In genomic region chr18:49055196-49055595, GRCh38 we compare ENCODE assay signal across 13 cellular contexts.
A peak's percentile ranks its signal among the peaks of the same experiment; 100 is the strongest.
DNase-seq lines count a peak whose midpoint lies in the region; ATAC-seq and TF ChIP-seq lines count a peak whose summit lies in the region.
"Had no signal": no experiment of that assay in that cellular context is flagged by ENCODE, and none has a peak within 500 bp of the region (broad histone marks: within the 10 kb centered on the region; RNA-seq: fewer than 3 reads in every experiment).

No MANE protein-coding gene starts in this region.

- H3K9me3 ChIP-seq in DND-41 (ENCODE audit: insufficient read depth, low read length, severe bottlenecking) (no peaks in the 10 kb centered on the region), upper lobe of left lung (no peaks in the 10 kb centered on the region)
- H3K9me3 ChIP-seq: Peyer's patch had no signal

- no peak for TF ChIP-seq EP300 in upper lobe of left lung (IDR thresholded peaks at IDR 0.05)

- ATAC-seq in DND-41 (ENCODE audit: insufficient read depth, low read depth) (no peak), GM18861 (IDR thresholded peaks at IDR 0.05; ENCODE audit: unreplicated experiment) (no peak), upper lobe of left lung (ENCODE audit: low FRiP score in 2 of 2) (no peak), GM21723 (IDR thresholded peaks at IDR 0.05; ENCODE audit: unreplicated experiment) (no peak)
- ATAC-seq in activated naive CD8-positive, alpha-beta T cell treated with anti-CD3 and anti-CD28 coated beads, Interleukin-2, amount 50 U/mL, for 24 hours = no peak

- H3K27me3 Mint-ChIP-seq in activated naive CD8-positive, alpha-beta T cell treated with anti-CD3 and anti-CD28 coated beads, Interleukin-2, amount 50 U/mL, for 24 hours = no peaks in the 10 kb centered on the region
- H3K27me3 Mint-ChIP-seq in osteocyte (ENCODE audit: unreplicated experiment) = no peaks in the 10 kb centered on the region

- peaks cover 89% of the 10 kb centered on the region for H3K4me1 ChIP-seq in DND-41 (ENCODE audit: insufficient read depth, low read length)
- peaks cover 6 to 17% (median 9%) of the 10 kb centered on the region in 4 donors for H3K4me1 ChIP-seq in upper lobe of left lung

- 94 to 96% methylated on average over 7 to 8 of the region's 8 CpGs for WGBS in upper lobe of left lung, 2 donors

- TF ChIP-seq CTCF in AG10803 (conservative IDR thresholded peaks at IDR 0.05; ENCODE audit: low read length) (no peak), DND-41 (IDR thresholded peaks at IDR 0.05; ENCODE audit: borderline replicate concordance, extremely low read depth, low read length, poor library complexity, severe bottlenecking) (no peak), osteocyte (IDR thresholded peaks at IDR 0.05) (no peak), upper lobe of left lung (IDR thresholded peaks at IDR 0.05) (no peak)

- no peak overlapping the region for H3K4me2 ChIP-seq in DND-41 (ENCODE audit: insufficient read depth, low read length)

- H3K4me3 Mint-ChIP-seq in activated naive CD8-positive, alpha-beta T cell treated with anti-CD3 and anti-CD28 coated beads, Interleukin-2, amount 50 U/mL, for 24 hours = no peak overlapping the region
- H3K4me3 Mint-ChIP-seq in osteocyte (ENCODE audit: unreplicated experiment) = no peak overlapping the region
- H3K4me3 Mint-ChIP-seq: mesothelial cell of epicardium had no signal

- H3K36me3 ChIP-seq in DND-41 (ENCODE audit: insufficient read depth, low read length) (peaks cover 10% of the 10 kb centered on the region), upper lobe of left lung (no peaks in the 10 kb centered on the region)
- H3K36me3 ChIP-seq: Peyer's patch had no signal

- H4K20me1 ChIP-seq in DND-41 (ENCODE audit: insufficient read depth, low read length) = no peaks in the 10 kb centered on the region

- no peak for DNase-seq in AG10803 (ENCODE audit: low read depth)
- no peak for DNase-seq in DND-41
- no peak for DNase-seq in activated naive CD8-positive, alpha-beta T cell treated with anti-CD3 and anti-CD28 coated beads, Interleukin-2, amount 50 U/mL, for 24 hours
- DNase-seq in osteocyte (ENCODE audit: extremely low spot score, unreplicated experiment) = no peak
- no peak for DNase-seq in upper lobe of left lung
- DNase-seq: effector CD4-positive, alpha-beta T cell; NCI-H2081; SW 1271 had no signal

- H3K27ac Mint-ChIP-seq in activated naive CD8-positive, alpha-beta T cell treated with anti-CD3 and anti-CD28 coated beads, Interleukin-2, amount 50 U/mL, for 24 hours = peak overlapping the region; percentile 75
- peak overlapping the region; percentile 28 for H3K27ac Mint-ChIP-seq in osteocyte (ENCODE audit: unreplicated experiment)
- H3K27ac Mint-ChIP-seq: mesothelial cell of epicardium had no signal

- no peak overlapping the region for H2AFZ ChIP-seq in DND-41 (ENCODE audit: low read depth, low read length)

- no peak overlapping the region; the same call in 1 of the 2 replicates for H3K9ac ChIP-seq in DND-41 (ENCODE audit: low read depth, low read length)

- H3K27ac ChIP-seq in DND-41 (ENCODE audit: low read length) (peak overlapping the region; percentile 95), upper lobe of left lung (peak overlapping the region in 2 of 4 donors; percentile 8 to 12)
- H3K27ac ChIP-seq: VCaP had no signal

- H3K4me3 ChIP-seq in AG10803 (ENCODE audit: low read length) (peak overlapping the region; percentile 8), DND-41 (ENCODE audit: low read depth in 1 of 2, low read length in 2 of 2) (no peak overlapping the region), upper lobe of left lung (no peak overlapping the region)
- H3K4me3 ChIP-seq: Peyer's patch had no signal

- no peaks in the 10 kb centered on the region for H3K79me2 ChIP-seq in DND-41 (ENCODE audit: insufficient read depth, low read length)

- peaks cover 4% of the 10 kb centered on the region for H3K36me3 Mint-ChIP-seq in activated naive CD8-positive, alpha-beta T cell treated with anti-CD3 and anti-CD28 coated beads, Interleukin-2, amount 50 U/mL, for 24 hours (ENCODE audit: low read depth)
- H3K36me3 Mint-ChIP-seq in osteocyte (ENCODE audit: unreplicated experiment) = no peaks in the 10 kb centered on the region

- no peak for TF ChIP-seq POLR2A in upper lobe of left lung (IDR thresholded peaks at IDR 0.05)

- peaks cover 49% of the 10 kb centered on the region for H3K4me1 Mint-ChIP-seq in activated naive CD8-positive, alpha-beta T cell treated with anti-CD3 and anti-CD28 coated beads, Interleukin-2, amount 50 U/mL, for 24 hours
- peaks cover 29% of the 10 kb centered on the region for H3K4me1 Mint-ChIP-seq in osteocyte (ENCODE audit: unreplicated experiment)

- H3K27me3 ChIP-seq in DND-41 (ENCODE audit: insufficient read depth, low read length, poor library complexity) (no peaks in the 10 kb centered on the region), upper lobe of left lung (no peaks in the 10 kb centered on the region)
- H3K27me3 ChIP-seq: Peyer's patch had no signal

- no peaks in the 10 kb centered on the region for H3K9me3 Mint-ChIP-seq in activated naive CD8-positive, alpha-beta T cell treated with anti-CD3 and anti-CD28 coated beads, Interleukin-2, amount 50 U/mL, for 24 hours
- no peaks in the 10 kb centered on the region for H3K9me3 Mint-ChIP-seq in osteocyte (ENCODE audit: unreplicated experiment)
- H3K9me3 Mint-ChIP-seq: mesothelial cell of epicardium had no signal
